ENCODE assay signal across 1 cellular context in the genomic region with DNA sequence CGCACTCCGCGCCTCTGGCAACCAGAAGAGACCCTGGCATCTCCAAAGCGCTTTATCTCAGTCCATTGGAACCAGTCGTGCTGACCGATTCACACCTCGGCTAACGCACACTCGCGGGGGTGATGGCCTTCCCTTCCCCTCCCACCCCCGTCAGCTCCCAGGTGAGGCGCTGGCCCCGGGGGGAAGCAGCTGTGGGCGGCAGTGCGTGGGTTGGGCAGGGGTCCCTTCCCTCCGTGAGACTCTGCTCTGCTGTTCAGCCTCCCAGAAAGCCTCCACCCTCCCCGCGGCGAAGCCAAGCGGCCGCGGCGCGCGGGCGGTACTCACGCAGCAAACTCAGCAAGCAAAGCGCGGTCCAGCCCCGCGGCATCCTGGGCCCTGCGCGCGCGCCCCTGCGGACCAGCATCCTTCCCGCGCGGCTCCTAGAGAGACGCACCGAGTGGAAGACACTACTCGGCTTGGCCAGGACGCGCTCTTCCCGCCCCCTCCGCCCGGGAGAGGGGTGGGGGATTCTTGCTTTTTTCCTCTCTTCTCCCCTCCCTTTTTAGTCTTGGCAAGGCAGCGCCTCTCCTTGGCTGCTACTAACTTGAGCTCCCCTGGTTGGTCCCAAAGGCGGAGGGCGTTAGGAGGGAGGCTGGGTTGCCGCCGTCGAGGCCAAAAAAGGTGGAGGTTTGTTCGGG.
TF ChIP-seq lines count a peak whose summit lies in the region.

A gene with protein sequence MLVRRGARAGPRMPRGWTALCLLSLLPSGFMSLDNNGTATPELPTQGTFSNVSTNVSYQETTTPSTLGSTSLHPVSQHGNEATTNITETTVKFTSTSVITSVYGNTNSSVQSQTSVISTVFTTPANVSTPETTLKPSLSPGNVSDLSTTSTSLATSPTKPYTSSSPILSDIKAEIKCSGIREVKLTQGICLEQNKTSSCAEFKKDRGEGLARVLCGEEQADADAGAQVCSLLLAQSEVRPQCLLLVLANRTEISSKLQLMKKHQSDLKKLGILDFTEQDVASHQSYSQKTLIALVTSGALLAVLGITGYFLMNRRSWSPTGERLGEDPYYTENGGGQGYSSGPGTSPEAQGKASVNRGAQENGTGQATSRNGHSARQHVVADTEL (minus strand): TSS at position 448 of the 677 bp plus-strand sequence. CDS start 45 bp downstream, at position 403.

TF ChIP-seq in HEK293, 187 proteins besides CTCF, POLR2A, EP300 and RAD21 (continued from another document and continues in another):
- TF ChIP-seq, protein P1, sequence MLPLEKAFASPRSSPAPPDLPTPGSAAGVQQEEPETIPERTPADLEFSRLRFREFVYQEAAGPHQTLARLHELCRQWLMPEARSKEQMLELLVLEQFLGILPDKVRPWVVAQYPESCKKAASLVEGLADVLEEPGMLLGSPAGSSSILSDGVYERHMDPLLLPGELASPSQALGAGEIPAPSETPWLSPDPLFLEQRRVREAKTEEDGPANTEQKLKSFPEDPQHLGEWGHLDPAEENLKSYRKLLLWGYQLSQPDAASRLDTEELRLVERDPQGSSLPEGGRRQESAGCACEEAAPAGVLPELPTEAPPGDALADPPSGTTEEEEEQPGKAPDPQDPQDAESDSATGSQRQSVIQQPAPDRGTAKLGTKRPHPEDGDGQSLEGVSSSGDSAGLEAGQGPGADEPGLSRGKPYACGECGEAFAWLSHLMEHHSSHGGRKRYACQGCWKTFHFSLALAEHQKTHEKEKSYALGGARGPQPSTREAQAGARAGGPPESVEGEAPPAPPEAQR (tag by site-specific recombination; IDR thresholded peaks at IDR 0.05) = no peak
- TF ChIP-seq, protein P2, sequence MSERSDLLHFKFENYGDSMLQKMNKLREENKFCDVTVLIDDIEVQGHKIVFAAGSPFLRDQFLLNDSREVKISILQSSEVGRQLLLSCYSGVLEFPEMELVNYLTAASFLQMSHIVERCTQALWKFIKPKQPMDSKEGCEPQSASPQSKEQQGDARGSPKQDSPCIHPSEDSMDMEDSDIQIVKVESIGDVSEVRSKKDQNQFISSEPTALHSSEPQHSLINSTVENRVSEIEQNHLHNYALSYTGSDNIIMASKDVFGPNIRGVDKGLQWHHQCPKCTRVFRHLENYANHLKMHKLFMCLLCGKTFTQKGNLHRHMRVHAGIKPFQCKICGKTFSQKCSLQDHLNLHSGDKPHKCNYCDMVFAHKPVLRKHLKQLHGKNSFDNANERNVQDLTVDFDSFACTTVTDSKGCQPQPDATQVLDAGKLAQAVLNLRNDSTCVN (tag by site-specific recombination; optimal IDR thresholded peaks at IDR 0.05) = peak; percentile 87
- TF ChIP-seq HOXA7 (CRISPR knock-in tag; IDR thresholded peaks at IDR 0.05; ENCODE audit: borderline replicate concordance) (no peak), ZNF184 (tag by site-specific recombination; IDR thresholded peaks at IDR 0.05) (no peak), ZNF843 (tag by site-specific recombination; IDR thresholded peaks at IDR 0.05) (no peak), SP2 (tag by site-specific recombination; IDR thresholded peaks at IDR 0.05) (peak; percentile 56), ZNF600 (tag by site-specific recombination; IDR thresholded peaks at IDR 0.05) (peak; percentile 37; the same call in 1 of the 2 replicates), ZBTB1 (tag by site-specific recombination; IDR thresholded peaks at IDR 0.05) (no peak), OVOL3 (tag by site-specific recombination; IDR thresholded peaks at IDR 0.05) (no peak), SP3 (tag by site-specific recombination; IDR thresholded peaks at IDR 0.05) (peak; percentile 49), ZFHX2 (tag by site-specific recombination; conservative IDR thresholded peaks at IDR 0.05) (peak; percentile 71), KLF8 (tag by site-specific recombination; IDR thresholded peaks at IDR 0.05) (no peak), ZBTB48 (tag by site-specific recombination; IDR thresholded peaks at IDR 0.05) (no peak), GLIS2 (tag by site-specific recombination; IDR thresholded peaks at IDR 0.05) (peak; percentile 34; the same call in 1 of the 2 replicates), MZF1 (tag by site-specific recombination; IDR thresholded peaks at IDR 0.05; ENCODE audit: borderline replicate concordance) (no peak), ZNF175 (tag by site-specific recombination; IDR thresholded peaks at IDR 0.05) (no peak), ZNF610 (tag by site-specific recombination; IDR thresholded peaks at IDR 0.05; ENCODE audit: borderline replicate concordance) (no peak), ZNF311 (tag by site-specific recombination; IDR thresholded peaks at IDR 0.05; ENCODE audit: borderline replicate concordance) (no peak), ZNF335 (tag by site-specific recombination; conservative IDR thresholded peaks at IDR 0.05) (no peak), ZNF24 (tag by site-specific recombination; IDR thresholded peaks at IDR 0.05) (no peak), SP7 (tag by site-specific recombination; IDR thresholded peaks at IDR 0.05) (0 out of 2 replicates have a peak, but pooled peaks have one; percentile 14), GLIS1 (tag by site-specific recombination; IDR thresholded peaks at IDR 0.05) (no peak), ZNF16 (tag by site-specific recombination; IDR thresholded peaks at IDR 0.05; ENCODE audit: low read depth) (no peak), ZXDB (tag by site-specific recombination; IDR thresholded peaks at IDR 0.05) (peak; percentile 62; the same call in 1 of the 2 replicates), EGR2 (tag by site-specific recombination; IDR thresholded peaks at IDR 0.05; ENCODE audit: low read depth) (peak; percentile 35; the same call in 1 of the 2 replicates), ZFP3 (tag by site-specific recombination; IDR thresholded peaks at IDR 0.05; ENCODE audit: low read depth) (no peak), ZIC2 (tag by site-specific recombination; IDR thresholded peaks at IDR 0.05) (peak; percentile 37; the same call in 1 of the 2 replicates), ZNF138 (tag by site-specific recombination; IDR thresholded peaks at IDR 0.05; ENCODE audit: borderline replicate concordance) (no peak), ZNF23 (tag by site-specific recombination; IDR thresholded peaks at IDR 0.05; ENCODE audit: borderline replicate concordance) (no peak), GLI4 (tag by site-specific recombination; IDR thresholded peaks at IDR 0.05) (no peak), ZNF664 (tag by site-specific recombination; IDR thresholded peaks at IDR 0.05) (no peak), ZNF521 (tag by site-specific recombination; IDR thresholded peaks at IDR 0.05) (no peak), ZNF324 (tag by site-specific recombination; IDR thresholded peaks at IDR 0.05) (no peak), ZNF768 (tag by site-specific recombination; IDR thresholded peaks at IDR 0.05) (no peak), ZNF473 (tag by site-specific recombination; IDR thresholded peaks at IDR 0.05) (no peak), ZNF274 (IDR thresholded peaks at IDR 0.05; ENCODE audit: low read length) (no peak), ZNF274 (tag by site-specific recombination; IDR thresholded peaks at IDR 0.05; ENCODE audit: borderline replicate concordance) (no peak), ZNF629 (tag by site-specific recombination; IDR thresholded peaks at IDR 0.05) (no peak)
- TF ChIP-seq, protein P3, sequence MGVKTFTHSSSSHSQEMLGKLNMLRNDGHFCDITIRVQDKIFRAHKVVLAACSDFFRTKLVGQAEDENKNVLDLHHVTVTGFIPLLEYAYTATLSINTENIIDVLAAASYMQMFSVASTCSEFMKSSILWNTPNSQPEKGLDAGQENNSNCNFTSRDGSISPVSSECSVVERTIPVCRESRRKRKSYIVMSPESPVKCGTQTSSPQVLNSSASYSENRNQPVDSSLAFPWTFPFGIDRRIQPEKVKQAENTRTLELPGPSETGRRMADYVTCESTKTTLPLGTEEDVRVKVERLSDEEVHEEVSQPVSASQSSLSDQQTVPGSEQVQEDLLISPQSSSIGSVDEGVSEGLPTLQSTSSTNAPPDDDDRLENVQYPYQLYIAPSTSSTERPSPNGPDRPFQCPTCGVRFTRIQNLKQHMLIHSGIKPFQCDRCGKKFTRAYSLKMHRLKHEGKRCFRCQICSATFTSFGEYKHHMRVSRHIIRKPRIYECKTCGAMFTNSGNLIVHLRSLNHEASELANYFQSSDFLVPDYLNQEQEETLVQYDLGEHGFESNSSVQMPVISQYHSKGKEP (tag by site-specific recombination; IDR thresholded peaks at IDR 0.05) = no peak
- TF ChIP-seq, protein P4, sequence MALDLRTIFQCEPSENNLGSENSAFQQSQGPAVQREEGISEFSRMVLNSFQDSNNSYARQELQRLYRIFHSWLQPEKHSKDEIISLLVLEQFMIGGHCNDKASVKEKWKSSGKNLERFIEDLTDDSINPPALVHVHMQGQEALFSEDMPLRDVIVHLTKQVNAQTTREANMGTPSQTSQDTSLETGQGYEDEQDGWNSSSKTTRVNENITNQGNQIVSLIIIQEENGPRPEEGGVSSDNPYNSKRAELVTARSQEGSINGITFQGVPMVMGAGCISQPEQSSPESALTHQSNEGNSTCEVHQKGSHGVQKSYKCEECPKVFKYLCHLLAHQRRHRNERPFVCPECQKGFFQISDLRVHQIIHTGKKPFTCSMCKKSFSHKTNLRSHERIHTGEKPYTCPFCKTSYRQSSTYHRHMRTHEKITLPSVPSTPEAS (tag by site-specific recombination; IDR thresholded peaks at IDR 0.05) = no peak
- TF ChIP-seq, protein P5, sequence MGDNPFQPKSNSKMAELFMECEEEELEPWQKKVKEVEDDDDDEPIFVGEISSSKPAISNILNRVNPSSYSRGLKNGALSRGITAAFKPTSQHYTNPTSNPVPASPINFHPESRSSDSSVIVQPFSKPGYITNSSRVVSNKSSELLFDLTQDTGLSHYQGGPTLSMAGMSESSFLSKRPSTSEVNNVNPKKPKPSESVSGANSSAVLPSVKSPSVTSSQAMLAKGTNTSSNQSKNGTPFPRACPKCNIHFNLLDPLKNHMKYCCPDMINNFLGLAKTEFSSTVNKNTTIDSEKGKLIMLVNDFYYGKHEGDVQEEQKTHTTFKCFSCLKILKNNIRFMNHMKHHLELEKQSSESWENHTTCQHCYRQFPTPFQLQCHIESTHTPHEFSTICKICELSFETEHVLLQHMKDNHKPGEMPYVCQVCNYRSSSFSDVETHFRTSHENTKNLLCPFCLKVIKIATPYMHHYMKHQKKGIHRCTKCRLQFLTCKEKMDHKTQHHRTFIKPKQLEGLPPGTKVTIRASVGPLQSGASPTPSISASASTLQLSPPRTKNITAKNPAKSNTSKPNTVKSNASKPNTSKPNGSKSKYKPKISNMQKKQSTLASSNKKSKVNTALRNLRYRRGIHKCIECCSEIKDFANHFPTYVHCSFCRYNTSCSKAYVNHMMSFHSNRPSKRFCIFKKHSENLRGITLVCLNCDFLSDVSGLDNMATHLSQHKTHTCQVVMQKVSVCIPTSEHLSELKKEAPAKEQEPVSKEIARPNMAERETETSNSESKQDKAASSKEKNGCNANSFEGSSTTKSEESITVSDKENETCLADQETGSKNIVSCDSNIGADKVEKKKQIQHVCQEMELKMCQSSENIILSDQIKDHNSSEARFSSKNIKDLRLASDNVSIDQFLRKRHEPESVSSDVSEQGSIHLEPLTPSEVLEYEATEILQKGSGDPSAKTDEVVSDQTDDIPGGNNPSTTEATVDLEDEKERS (tag by site-specific recombination; IDR thresholded peaks at IDR 0.05) = no peak
- TF ChIP-seq, protein P6, sequence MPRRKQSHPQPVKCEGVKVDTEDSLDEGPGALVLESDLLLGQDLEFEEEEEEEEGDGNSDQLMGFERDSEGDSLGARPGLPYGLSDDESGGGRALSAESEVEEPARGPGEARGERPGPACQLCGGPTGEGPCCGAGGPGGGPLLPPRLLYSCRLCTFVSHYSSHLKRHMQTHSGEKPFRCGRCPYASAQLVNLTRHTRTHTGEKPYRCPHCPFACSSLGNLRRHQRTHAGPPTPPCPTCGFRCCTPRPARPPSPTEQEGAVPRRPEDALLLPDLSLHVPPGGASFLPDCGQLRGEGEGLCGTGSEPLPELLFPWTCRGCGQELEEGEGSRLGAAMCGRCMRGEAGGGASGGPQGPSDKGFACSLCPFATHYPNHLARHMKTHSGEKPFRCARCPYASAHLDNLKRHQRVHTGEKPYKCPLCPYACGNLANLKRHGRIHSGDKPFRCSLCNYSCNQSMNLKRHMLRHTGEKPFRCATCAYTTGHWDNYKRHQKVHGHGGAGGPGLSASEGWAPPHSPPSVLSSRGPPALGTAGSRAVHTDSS (tag by site-specific recombination; IDR thresholded peaks at IDR 0.05) = no peak
- TF ChIP-seq, protein P7, sequence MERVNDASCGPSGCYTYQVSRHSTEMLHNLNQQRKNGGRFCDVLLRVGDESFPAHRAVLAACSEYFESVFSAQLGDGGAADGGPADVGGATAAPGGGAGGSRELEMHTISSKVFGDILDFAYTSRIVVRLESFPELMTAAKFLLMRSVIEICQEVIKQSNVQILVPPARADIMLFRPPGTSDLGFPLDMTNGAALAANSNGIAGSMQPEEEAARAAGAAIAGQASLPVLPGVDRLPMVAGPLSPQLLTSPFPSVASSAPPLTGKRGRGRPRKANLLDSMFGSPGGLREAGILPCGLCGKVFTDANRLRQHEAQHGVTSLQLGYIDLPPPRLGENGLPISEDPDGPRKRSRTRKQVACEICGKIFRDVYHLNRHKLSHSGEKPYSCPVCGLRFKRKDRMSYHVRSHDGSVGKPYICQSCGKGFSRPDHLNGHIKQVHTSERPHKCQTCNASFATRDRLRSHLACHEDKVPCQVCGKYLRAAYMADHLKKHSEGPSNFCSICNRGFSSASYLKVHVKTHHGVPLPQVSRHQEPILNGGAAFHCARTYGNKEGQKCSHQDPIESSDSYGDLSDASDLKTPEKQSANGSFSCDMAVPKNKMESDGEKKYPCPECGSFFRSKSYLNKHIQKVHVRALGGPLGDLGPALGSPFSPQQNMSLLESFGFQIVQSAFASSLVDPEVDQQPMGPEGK (tag by site-specific recombination; IDR thresholded peaks at IDR 0.05) = no peak
- TF ChIP-seq, protein P8, sequence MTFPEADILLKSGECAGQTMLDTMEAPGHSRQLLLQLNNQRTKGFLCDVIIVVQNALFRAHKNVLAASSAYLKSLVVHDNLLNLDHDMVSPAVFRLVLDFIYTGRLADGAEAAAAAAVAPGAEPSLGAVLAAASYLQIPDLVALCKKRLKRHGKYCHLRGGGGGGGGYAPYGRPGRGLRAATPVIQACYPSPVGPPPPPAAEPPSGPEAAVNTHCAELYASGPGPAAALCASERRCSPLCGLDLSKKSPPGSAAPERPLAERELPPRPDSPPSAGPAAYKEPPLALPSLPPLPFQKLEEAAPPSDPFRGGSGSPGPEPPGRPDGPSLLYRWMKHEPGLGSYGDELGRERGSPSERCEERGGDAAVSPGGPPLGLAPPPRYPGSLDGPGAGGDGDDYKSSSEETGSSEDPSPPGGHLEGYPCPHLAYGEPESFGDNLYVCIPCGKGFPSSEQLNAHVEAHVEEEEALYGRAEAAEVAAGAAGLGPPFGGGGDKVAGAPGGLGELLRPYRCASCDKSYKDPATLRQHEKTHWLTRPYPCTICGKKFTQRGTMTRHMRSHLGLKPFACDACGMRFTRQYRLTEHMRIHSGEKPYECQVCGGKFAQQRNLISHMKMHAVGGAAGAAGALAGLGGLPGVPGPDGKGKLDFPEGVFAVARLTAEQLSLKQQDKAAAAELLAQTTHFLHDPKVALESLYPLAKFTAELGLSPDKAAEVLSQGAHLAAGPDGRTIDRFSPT (tag by site-specific recombination; IDR thresholded peaks at IDR 0.05) = no peak
- TF ChIP-seq, protein P9, sequence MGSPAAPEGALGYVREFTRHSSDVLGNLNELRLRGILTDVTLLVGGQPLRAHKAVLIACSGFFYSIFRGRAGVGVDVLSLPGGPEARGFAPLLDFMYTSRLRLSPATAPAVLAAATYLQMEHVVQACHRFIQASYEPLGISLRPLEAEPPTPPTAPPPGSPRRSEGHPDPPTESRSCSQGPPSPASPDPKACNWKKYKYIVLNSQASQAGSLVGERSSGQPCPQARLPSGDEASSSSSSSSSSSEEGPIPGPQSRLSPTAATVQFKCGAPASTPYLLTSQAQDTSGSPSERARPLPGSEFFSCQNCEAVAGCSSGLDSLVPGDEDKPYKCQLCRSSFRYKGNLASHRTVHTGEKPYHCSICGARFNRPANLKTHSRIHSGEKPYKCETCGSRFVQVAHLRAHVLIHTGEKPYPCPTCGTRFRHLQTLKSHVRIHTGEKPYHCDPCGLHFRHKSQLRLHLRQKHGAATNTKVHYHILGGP (tag by site-specific recombination; IDR thresholded peaks at IDR 0.05) = no peak
